In genomic region chr17:67105213-67105612, GRCh38 we compare ENCODE assay signal across 12 cellular contexts.
DNase-seq lines count a peak whose midpoint lies in the region; ATAC-seq lines count a peak whose summit lies in the region.
"Had no signal": no experiment of that assay in that cellular context is flagged by ENCODE, and none has a peak within 500 bp of the region (broad histone marks: within the 10 kb centered on the region; RNA-seq: fewer than 3 reads in every experiment).

No MANE protein-coding gene starts in this region.

- H3K27me3 Mint-ChIP-seq in immature natural killer cell (ENCODE audit: low read depth in 3 of 3): peaks cover 0 to 6% (median 2%) of the 10 kb centered on the region in 3 donors

- H3K27ac Mint-ChIP-seq in immature natural killer cell: peak overlapping the region in 4 of 6 donors; percentile 34 to 45 (median 39)

- DNase-seq in left cardiac atrium (no peak), cardiac septum (ENCODE audit: low spot score) (no peak), SKM-1 treated with dmso at 0.1 percent for 144 hours (lab: John Stamatoyannopoulos, UW; ENCODE audit: unreplicated experiment) (peak; percentile 4), immature natural killer cell (no peak), amniotic stem cell (lab: John Stamatoyannopoulos, UW) (no peak), anterior cingulate cortex (lab: John Stamatoyannopoulos, UW) (no peak)
- no peak for DNase-seq in activated effector memory CD4-positive, alpha-beta T cell treated with anti-CD3 and anti-CD28 coated beads, Interleukin-2, amount 50 U/mL, for 16 hours
- DNase-seq: activated CD4-positive, CD25-positive, alpha-beta regulatory T cell treated with anti-CD3 and anti-CD28 coated beads, Interleukin-2, amount 50 U/mL, for 72 hours; BE2C; colonic mucosa; NCI-H446 treated with DMSO at 0.1 percent for 48 hours had no signal

- peaks cover 12 to 39% (median 25%) of the 10 kb centered on the region in 3 donors for H3K36me3 Mint-ChIP-seq in immature natural killer cell

- intact Hi-C loops in left cardiac atrium (cut with DNase I) (no loop called here), cardiac septum (cut with DNase I) (no loop called here)

- H3K4me1 Mint-ChIP-seq in immature natural killer cell: peaks cover 43 to 62% of the 10 kb centered on the region in 2 donors

- H3K9me3 Mint-ChIP-seq in immature natural killer cell: no peaks in the 10 kb centered on the region

- no peak overlapping the region for H3K4me3 Mint-ChIP-seq in immature natural killer cell

- ATAC-seq in left cardiac atrium (peak; percentile 44 to 81), GM18870 (IDR thresholded peaks at IDR 0.05; ENCODE audit: unreplicated experiment) (no peak)
